Comparison of ENCODE assay signal across 25 cellular contexts in the genomic region with DNA sequence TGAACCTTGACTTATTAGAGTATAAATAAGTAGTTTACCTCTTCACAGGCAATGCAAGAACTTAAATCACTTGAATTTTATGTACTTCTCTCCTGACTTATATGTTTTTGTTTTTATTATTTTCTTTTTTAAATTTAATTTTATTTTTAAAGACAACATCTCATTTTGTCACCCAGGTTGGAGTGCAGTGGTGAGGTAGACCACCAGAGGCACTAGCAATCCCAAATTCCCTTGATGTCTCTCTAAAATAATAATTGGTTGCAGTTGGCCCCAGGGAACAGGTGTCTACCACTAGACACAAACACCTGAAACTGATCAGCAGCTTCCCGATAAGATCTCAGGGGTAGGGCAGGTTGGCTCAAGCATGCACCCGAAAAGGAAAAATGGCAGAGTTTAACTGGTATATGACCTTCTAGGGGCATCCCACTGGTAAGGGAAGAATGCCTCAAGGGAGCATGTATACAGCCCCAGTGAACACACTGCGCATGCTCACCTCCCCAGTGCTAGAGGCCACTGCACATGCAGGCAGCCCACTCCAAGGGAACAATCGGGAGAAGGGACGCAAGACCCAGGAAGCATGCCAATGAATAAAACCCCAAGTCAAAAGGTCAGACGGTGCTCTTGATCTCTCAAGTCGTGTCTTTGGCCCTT. TPM values are rescaled to one million over a fixed set of nuclear protein-coding genes. Genes with fewer than 3 reads are reported as not detected.
DNase-seq lines count a peak whose midpoint lies in the region; ATAC-seq and TF ChIP-seq lines count a peak whose summit lies in the region.
"Had no signal": no experiment of that assay in that cellular context is flagged by ENCODE, and none has a peak within 500 bp of the region (broad histone marks: within the 10 kb centered on the region; RNA-seq: fewer than 3 reads in every experiment).

No MANE protein-coding gene starts in this region.

- ATAC-seq in WTC11 (no peak), GM19035 (IDR thresholded peaks at IDR 0.05; ENCODE audit: unreplicated experiment) (no peak)
- ATAC-seq: effector memory CD8-positive, alpha-beta T cell; left cardiac atrium; right cardiac atrium; stimulated activated naive CD8-positive, alpha-beta T cell treated with anti-CD3 and anti-CD28 coated beads, Interleukin-15, Interleukin-2, amounts not matched to agents 100 U/mL and 50 U/mL, for 24 hours had no signal

- CTCF ChIA-PET in WTC11 (lab: Charles Lee) = no interaction called here
- CTCF ChIA-PET in MCF 10A (lab: Yijun Ruan, JAX) = interaction anchor here (0.6 kb wide), 1 partner anchor 450 kb away, joined by 3 read pairs; no protein-coding TSS in a partner anchor

- H3K4me3 ChIP-seq in AG10803 (ENCODE audit: low read length) = no peak overlapping the region
- no peak overlapping the region for H3K4me3 ChIP-seq in fibroblast of villous mesenchyme (ENCODE audit: low read depth, low read length)
- H3K4me3 ChIP-seq: GM23248, Peyer's patch, SJCRH30, thyroid gland had no signal

- H3K4me3 Mint-ChIP-seq in WTC11 (no peak overlapping the region), MCF 10A (ENCODE audit: unreplicated experiment) (no peak overlapping the region)
- H3K4me3 Mint-ChIP-seq: activated naive CD8-positive, alpha-beta T cell treated with anti-CD3 and anti-CD28 coated beads for 36 hours; effector memory CD8-positive, alpha-beta T cell; IgD-negative memory B cell; naive B cell had no signal

- H3K27ac Mint-ChIP-seq in WTC11 (no peak overlapping the region), MCF 10A (ENCODE audit: low read depth, unreplicated experiment) (no peak overlapping the region)
- H3K27ac Mint-ChIP-seq: activated naive CD8-positive, alpha-beta T cell treated with anti-CD3 and anti-CD28 coated beads for 36 hours; effector memory CD8-positive, alpha-beta T cell; IgD-negative memory B cell; naive B cell had no signal

- H3K4me1 Mint-ChIP-seq in WTC11 = peaks cover 7% of the 10 kb centered on the region
- no peaks in the 10 kb centered on the region for H3K4me1 Mint-ChIP-seq in MCF 10A (ENCODE audit: insufficient read depth, unreplicated experiment)
- H3K4me1 Mint-ChIP-seq: activated naive CD8-positive, alpha-beta T cell treated with anti-CD3 and anti-CD28 coated beads for 36 hours; IgD-negative memory B cell; naive B cell had no signal

- BruUV-seq in MCF 10A (replicated peaks; lab: Mats Ljungman, UMichigan) = no TSS peak

- DNase-seq in AG10803 (ENCODE audit: low read depth) (no peak), WTC11 (ENCODE audit: low spot score) (no peak), fibroblast of villous mesenchyme (ENCODE audit: low read depth) (no peak), MCF 10A (ENCODE audit: unreplicated experiment) (no peak), DMS 273 treated with DMSO at 0.1 percent for 48 hours (lab: John Stamatoyannopoulos, UW) (no peak)
- DNase-seq: activated CD4-positive, alpha-beta T cell treated with anti-CD3 and anti-CD28 coated beads, Interleukin-2, amount 50 U/mL, for 1 hour; activated naive CD8-positive, alpha-beta T cell treated with anti-CD3 and anti-CD28 coated beads for 36 hours; effector memory CD8-positive, alpha-beta T cell; GM23248; head of caudate nucleus; left cardiac atrium; mesenchymal stem cell; MM.1S; naive B cell; NCI-H2029; NCI-H345; Peyer's patch; right cardiac atrium; stimulated activated CD4-positive, alpha-beta T cell treated with anti-CD3 and anti-CD28 coated beads, Interleukin-4, amount 100 ng/mL, for 4 hours; stimulated activated naive CD8-positive, alpha-beta T cell treated with anti-CD3 and anti-CD28 coated beads, Interleukin-15, Interleukin-2, amounts not matched to agents 100 U/mL and 50 U/mL, for 24 hours; thyroid gland had no signal

- H3K36me3 Mint-ChIP-seq in WTC11 (no peaks in the 10 kb centered on the region), MCF 10A (ENCODE audit: insufficient read depth, unreplicated experiment) (peaks cover 6% of the 10 kb centered on the region)
- H3K36me3 Mint-ChIP-seq: activated naive CD8-positive, alpha-beta T cell treated with anti-CD3 and anti-CD28 coated beads for 36 hours; IgD-negative memory B cell; naive B cell had no signal

- H3K27me3 Mint-ChIP-seq in WTC11 (ENCODE audit: low read depth) (no peaks in the 10 kb centered on the region; the same call in 1 of the 2 replicates), MCF 10A (ENCODE audit: insufficient read depth, unreplicated experiment) (no peaks in the 10 kb centered on the region)
- H3K27me3 Mint-ChIP-seq: activated naive CD8-positive, alpha-beta T cell treated with anti-CD3 and anti-CD28 coated beads for 36 hours; effector memory CD8-positive, alpha-beta T cell; IgD-negative memory B cell; naive B cell had no signal

- POLR2A ChIA-PET in WTC11 (lab: Charles Lee) (no interaction called here), MCF 10A (lab: Yijun Ruan, JAX) (interaction anchor here (0.7 kb wide), 1 partner anchor 13 kb away, joined by 3 read pairs; no protein-coding TSS in a partner anchor)

- TF ChIP-seq CTCF in AG10803 (conservative IDR thresholded peaks at IDR 0.05; ENCODE audit: low read length) = 0 out of 2 replicates have a peak, but pooled peaks have one; percentile 6
- peak; percentile 31 for TF ChIP-seq CTCF in GM12873 (IDR thresholded peaks at IDR 0.05; ENCODE audit: insufficient read depth, low read depth, low read length, missing control alignments)
- 0 out of 2 replicates have a peak, but pooled peaks have one; percentile 12 for TF ChIP-seq CTCF in WTC11 (IDR thresholded peaks at IDR 0.05)
- TF ChIP-seq CTCF in fibroblast of villous mesenchyme (IDR thresholded peaks at IDR 0.05; ENCODE audit: insufficient read depth, low read depth, low read length) = peak; percentile 9
- TF ChIP-seq CTCF in MCF 10A (IDR thresholded peaks at IDR 0.05; ENCODE audit: unreplicated experiment) = no peak

- intact Hi-C loops in MCF 10A (cut with micrococcal nuclease) = no loop called here

- H3K9me3 Mint-ChIP-seq in WTC11 (no peaks in the 10 kb centered on the region), MCF 10A (ENCODE audit: unreplicated experiment) (no peaks in the 10 kb centered on the region)
- H3K9me3 Mint-ChIP-seq: activated naive CD8-positive, alpha-beta T cell treated with anti-CD3 and anti-CD28 coated beads for 36 hours; effector memory CD8-positive, alpha-beta T cell; IgD-negative memory B cell; naive B cell had no signal

TF ChIP-seq in WTC11, 78 proteins besides CTCF, POLR2A, EP300 and RAD21 (continues in another document):
- TF ChIP-seq, protein P1, sequence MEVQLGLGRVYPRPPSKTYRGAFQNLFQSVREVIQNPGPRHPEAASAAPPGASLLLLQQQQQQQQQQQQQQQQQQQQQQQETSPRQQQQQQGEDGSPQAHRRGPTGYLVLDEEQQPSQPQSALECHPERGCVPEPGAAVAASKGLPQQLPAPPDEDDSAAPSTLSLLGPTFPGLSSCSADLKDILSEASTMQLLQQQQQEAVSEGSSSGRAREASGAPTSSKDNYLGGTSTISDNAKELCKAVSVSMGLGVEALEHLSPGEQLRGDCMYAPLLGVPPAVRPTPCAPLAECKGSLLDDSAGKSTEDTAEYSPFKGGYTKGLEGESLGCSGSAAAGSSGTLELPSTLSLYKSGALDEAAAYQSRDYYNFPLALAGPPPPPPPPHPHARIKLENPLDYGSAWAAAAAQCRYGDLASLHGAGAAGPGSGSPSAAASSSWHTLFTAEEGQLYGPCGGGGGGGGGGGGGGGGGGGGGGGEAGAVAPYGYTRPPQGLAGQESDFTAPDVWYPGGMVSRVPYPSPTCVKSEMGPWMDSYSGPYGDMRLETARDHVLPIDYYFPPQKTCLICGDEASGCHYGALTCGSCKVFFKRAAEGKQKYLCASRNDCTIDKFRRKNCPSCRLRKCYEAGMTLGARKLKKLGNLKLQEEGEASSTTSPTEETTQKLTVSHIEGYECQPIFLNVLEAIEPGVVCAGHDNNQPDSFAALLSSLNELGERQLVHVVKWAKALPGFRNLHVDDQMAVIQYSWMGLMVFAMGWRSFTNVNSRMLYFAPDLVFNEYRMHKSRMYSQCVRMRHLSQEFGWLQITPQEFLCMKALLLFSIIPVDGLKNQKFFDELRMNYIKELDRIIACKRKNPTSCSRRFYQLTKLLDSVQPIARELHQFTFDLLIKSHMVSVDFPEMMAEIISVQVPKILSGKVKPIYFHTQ (CRISPR knock-in tag; IDR thresholded peaks at IDR 0.05) = no peak
- TF ChIP-seq JUN (CRISPR knock-in tag; IDR thresholded peaks at IDR 0.05) (no peak), GABPB1 (CRISPR knock-in tag; IDR thresholded peaks at IDR 0.05) (no peak), JAZF1 (CRISPR knock-in tag; IDR thresholded peaks at IDR 0.05) (no peak), ZNF416 (CRISPR knock-in tag; IDR thresholded peaks at IDR 0.05) (no peak), MXD4 (CRISPR knock-in tag; IDR thresholded peaks at IDR 0.05; ENCODE audit: borderline replicate concordance) (no peak), USF2 (CRISPR knock-in tag; IDR thresholded peaks at IDR 0.05) (no peak), FOXJ3 (CRISPR knock-in tag; IDR thresholded peaks at IDR 0.05; ENCODE audit: borderline replicate concordance) (no peak), NFE2L1 (CRISPR knock-in tag; IDR thresholded peaks at IDR 0.05) (no peak)

RNA-seq across cellular contexts. Expression of gene EXOC8, which starts 14.6 kb away (rescaled TPM):
- total RNA-seq in WTC11 (2021) (9.1 to 11.3 TPM (median 10.2 TPM) in 3 replicates), fibroblast of villous mesenchyme (13.9 and 21.2 TPM in 2 replicates), MCF 10A (2022) (24.0 and 28.5 TPM in 2 replicates)

RNA-seq across cellular contexts. Expression of gene SPRTN, which starts 15.1 kb away (rescaled TPM):
- 12.6 to 14.6 TPM (median 12.7 TPM) in 3 replicates for total RNA-seq in WTC11 (2021)
- 20.6 and 23.7 TPM in 2 replicates for total RNA-seq in fibroblast of villous mesenchyme
- 30.4 and 36.9 TPM in 2 replicates for total RNA-seq in MCF 10A (2022)
